12 cellular contexts compared by ENCODE assay signal in genomic region chr1:150164224-150164623, GRCh38. TPM values are rescaled to one million over a fixed set of nuclear protein-coding genes. Genes with fewer than 3 reads are reported as not detected.
DNase-seq lines count a peak whose midpoint lies in the region; ATAC-seq and TF ChIP-seq lines count a peak whose summit lies in the region.
"Had no signal": no experiment of that assay in that cellular context is flagged by ENCODE, and none has a peak within 500 bp of the region (broad histone marks: within the 10 kb centered on the region; RNA-seq: fewer than 3 reads in every experiment).

No MANE protein-coding gene starts in this region.

- H3K36me3 Mint-ChIP-seq in chondrocyte (ENCODE audit: low read depth): peaks cover 3% of the 10 kb centered on the region
- peaks cover 4% of the 10 kb centered on the region for H3K36me3 Mint-ChIP-seq in stimulated activated memory B cell treated with anti-CD40 and anti-IgM and Interleukin-4, amounts not matched to agents 10 μg/mL and 1 μg/mL and 100 μg/mL, for 72 hours
- H3K36me3 Mint-ChIP-seq: natural killer cell had no signal

- H3K9me3 ChIP-seq in lower lobe of right lung: no peaks in the 10 kb centered on the region

- ATAC-seq in lower lobe of right lung (peak in 1 of 2 donors; percentile 30), GM18861 (IDR thresholded peaks at IDR 0.05; ENCODE audit: unreplicated experiment) (no peak)
- no peak for ATAC-seq in stimulated activated memory B cell treated with anti-CD40 and anti-IgM and Interleukin-4, amounts not matched to agents 10 μg/mL and 1 μg/mL and 100 μg/mL, for 72 hours
- ATAC-seq: activated CD4-positive, alpha-beta T cell treated with anti-CD3 and anti-CD28 coated beads for 36 hours; natural killer cell had no signal

- no peaks in the 10 kb centered on the region for H3K9me3 Mint-ChIP-seq in chondrocyte (ENCODE audit: low read depth)
- no peaks in the 10 kb centered on the region for H3K9me3 Mint-ChIP-seq in stimulated activated memory B cell treated with anti-CD40 and anti-IgM and Interleukin-4, amounts not matched to agents 10 μg/mL and 1 μg/mL and 100 μg/mL, for 72 hours
- H3K9me3 Mint-ChIP-seq: natural killer cell had no signal

- H3K4me1 ChIP-seq in lower lobe of right lung: peaks cover 61% of the 10 kb centered on the region

- H3K27ac ChIP-seq in HL-60 (replicated peaks): peak overlapping the region; percentile 89
- peak overlapping the region; percentile 80 for H3K27ac ChIP-seq in lower lobe of right lung

- peaks cover 7% of the 10 kb centered on the region for H3K36me3 ChIP-seq in lower lobe of right lung

- no peaks in the 10 kb centered on the region for H3K27me3 ChIP-seq in HL-60 (ENCODE audit: insufficient read depth, poor library complexity, severe bottlenecking)
- no peaks in the 10 kb centered on the region for H3K27me3 ChIP-seq in lower lobe of right lung (ENCODE audit: low read depth)

- TF ChIP-seq CTCF in HL-60 (IDR thresholded peaks at IDR 0.05; ENCODE audit: insufficient read depth, low read length) (no peak), chondrocyte (IDR thresholded peaks at IDR 0.05) (no peak), lower lobe of right lung (IDR thresholded peaks at IDR 0.05) (no peak)

- peak overlapping the region; percentile 77 for H3K27ac Mint-ChIP-seq in chondrocyte (ENCODE audit: unreplicated experiment)
- peak overlapping the region; percentile 88 for H3K27ac Mint-ChIP-seq in stimulated activated memory B cell treated with anti-CD40 and anti-IgM and Interleukin-4, amounts not matched to agents 10 μg/mL and 1 μg/mL and 100 μg/mL, for 72 hours
- H3K27ac Mint-ChIP-seq: activated CD4-positive, alpha-beta T cell treated with anti-CD3 and anti-CD28 coated beads for 36 hours; natural killer cell had no signal

- H3K4me3 Mint-ChIP-seq in chondrocyte (ENCODE audit: unreplicated experiment): no peak overlapping the region
- H3K4me3 Mint-ChIP-seq in stimulated activated memory B cell treated with anti-CD40 and anti-IgM and Interleukin-4, amounts not matched to agents 10 μg/mL and 1 μg/mL and 100 μg/mL, for 72 hours: no peak overlapping the region
- H3K4me3 Mint-ChIP-seq: activated CD4-positive, alpha-beta T cell treated with anti-CD3 and anti-CD28 coated beads for 36 hours; natural killer cell had no signal

- intact Hi-C loops in lower lobe of right lung (cut with DNase I): no loop called here

- peaks cover 43% of the 10 kb centered on the region for H3K4me1 Mint-ChIP-seq in chondrocyte (ENCODE audit: low read depth)
- H3K4me1 Mint-ChIP-seq in stimulated activated memory B cell treated with anti-CD40 and anti-IgM and Interleukin-4, amounts not matched to agents 10 μg/mL and 1 μg/mL and 100 μg/mL, for 72 hours: peaks cover 70% of the 10 kb centered on the region

- H3K4me3 ChIP-seq in HL-60 (replicated peaks; ENCODE audit: insufficient read depth, low read length) (no peak overlapping the region), lower lobe of right lung (no peak overlapping the region)

- DNase-seq in HL-60 (ENCODE audit: low read depth in 1 of 2, low spot score in 1 of 2) (peak in 1 of 2 experiments; percentile 63), chondrocyte (ENCODE audit: low spot score) (no peak), lower lobe of right lung (peak; percentile 67), NCI-H82 (lab: John Stamatoyannopoulos, UW) (no peak), T-helper 2 cell (no peak), 8988T (no peak)
- DNase-seq: activated CD4-positive, alpha-beta T cell treated with anti-CD3 and anti-CD28 coated beads for 36 hours; activated naive CD4-positive, alpha-beta T cell; effector memory CD4-positive, alpha-beta T cell; natural killer cell had no signal

- no peaks in the 10 kb centered on the region for H3K27me3 Mint-ChIP-seq in chondrocyte (ENCODE audit: low read depth)
- no peaks in the 10 kb centered on the region for H3K27me3 Mint-ChIP-seq in stimulated activated memory B cell treated with anti-CD40 and anti-IgM and Interleukin-4, amounts not matched to agents 10 μg/mL and 1 μg/mL and 100 μg/mL, for 72 hours
- H3K27me3 Mint-ChIP-seq: activated CD4-positive, alpha-beta T cell treated with anti-CD3 and anti-CD28 coated beads for 36 hours had no signal

RNA-seq across cellular contexts. Expression of gene PLEKHO1, which starts 14.5 kb away (rescaled TPM):
- total RNA-seq in chondrocyte (40.7 to 55.4 TPM (median 52.5 TPM) in 3 replicates), lower lobe of right lung (41.6 TPM)
